In genomic region chr2:209389124-209389523, GRCh38 we compare ENCODE assay signal across 23 cellular contexts. TPM values are rescaled to one million over a fixed set of nuclear protein-coding genes. Genes with fewer than 3 reads are reported as not detected.
DNase-seq lines count a peak whose midpoint lies in the region; ATAC-seq lines count a peak whose summit lies in the region.
"Had no signal": no experiment of that assay in that cellular context is flagged by ENCODE, and none has a peak within 500 bp of the region (broad histone marks: within the 10 kb centered on the region; RNA-seq: fewer than 3 reads in every experiment).

No MANE protein-coding gene starts in this region.

- DNase-seq in NCI-H146 (lab: John Stamatoyannopoulos, UW) (peak; percentile 75), NCI-H748 treated with DMSO at 0.1 percent for 48 hours (lab: John Stamatoyannopoulos, UW) (peak; percentile 15), ecto neural progenitor cell (ENCODE audit: low spot score) (peak; percentile 57), putamen (ENCODE audit: low spot score) (peak; percentile 33), NCI-H446 treated with DMSO at 0.1 percent for 48 hours (lab: John Stamatoyannopoulos, UW) (no peak), T-cell (no peak), activated T-cell treated with anti-CD3 and anti-CD28 coated beads for 4 hours (no peak)
- DNase-seq: activated CD8-positive, alpha-beta T cell treated with anti-CD3 and anti-CD28 coated beads, Interleukin-2, amount 10 ng/mL, durations not matched to agents 7 days and 5 days; brain microvascular endothelial cell; CD4-positive, alpha-beta T cell; cortex of kidney; GF-D8; GOT3; left ventricle myocardium superior; naive thymus-derived CD8-positive, alpha-beta T cell; NCI-H1436 treated with DMSO at 0.1 percent for 48 hours; Peyer's patch; SIG-M5; stimulated activated CD8-positive, alpha-beta memory T cell treated with anti-CD3 and anti-CD28 coated beads, Interleukin-4, amount 100 ng/mL, for 48 hours; stomach; T-helper 1 cell had no signal

- no peak overlapping the region for H3K27ac Mint-ChIP-seq in T-cell
- H3K27ac Mint-ChIP-seq: activated CD8-positive, alpha-beta T cell treated with anti-CD3 and anti-CD28 coated beads, Interleukin-2, amount 10 ng/mL, durations not matched to agents 7 days and 5 days; CD4-positive, alpha-beta T cell; mesothelial cell of epicardium; naive thymus-derived CD8-positive, alpha-beta T cell had no signal

- ATAC-seq in T-cell (replicated peaks in 1 of 4): no peak
- ATAC-seq: activated CD4-positive, CD25-positive, alpha-beta regulatory T cell treated with anti-CD3 and anti-CD28 coated beads, Interleukin-2, amount 50 U/mL, for 24 hours; activated CD8-positive, alpha-beta T cell treated with anti-CD3 and anti-CD28 coated beads, Interleukin-2, amount 10 ng/mL, durations not matched to agents 7 days and 5 days; left ventricle myocardium superior; naive thymus-derived CD8-positive, alpha-beta T cell had no signal

- no peak overlapping the region for H3K4me3 Mint-ChIP-seq in T-cell
- H3K4me3 Mint-ChIP-seq: activated CD8-positive, alpha-beta T cell treated with anti-CD3 and anti-CD28 coated beads, Interleukin-2, amount 10 ng/mL, durations not matched to agents 7 days and 5 days; CD4-positive, alpha-beta T cell; mesothelial cell of epicardium; naive thymus-derived CD8-positive, alpha-beta T cell had no signal

- CTCF ChIA-PET in T-cell (lab: Charles Lee): no interaction called here

- H3K27me3 Mint-ChIP-seq in T-cell: no peaks in the 10 kb centered on the region
- H3K27me3 Mint-ChIP-seq: CD4-positive, alpha-beta T cell had no signal

- POLR2A ChIA-PET in T-cell (lab: Charles Lee): interaction anchor here in 1 of 2 donors (0.6 kb wide), 1 partner anchor 164 kb away, joined by 3 read pairs; no protein-coding TSS in a partner anchor

- H3K9me3 Mint-ChIP-seq in T-cell: peaks cover 0 to 4% (median 0%) of the 10 kb centered on the region in 3 donors
- H3K9me3 Mint-ChIP-seq: CD4-positive, alpha-beta T cell; mesothelial cell of epicardium had no signal

- H3K36me3 Mint-ChIP-seq in T-cell: no peaks in the 10 kb centered on the region
- H3K36me3 Mint-ChIP-seq: mesothelial cell of epicardium; naive thymus-derived CD8-positive, alpha-beta T cell had no signal

- H3K4me1 Mint-ChIP-seq in T-cell: no peaks in the 10 kb centered on the region
- H3K4me1 Mint-ChIP-seq: naive thymus-derived CD8-positive, alpha-beta T cell had no signal

RNA-seq across cellular contexts. Expression of gene MAP2, which starts 34.7 kb away (rescaled TPM):
- under 1 TPM; 0.35 to 0.86 (median 0.46) TPM for total RNA-seq in T-cell
- total RNA-seq: activated CD8-positive, alpha-beta T cell treated with anti-CD3 and anti-CD28 coated beads, Interleukin-2, amount 10 ng/mL, durations not matched to agents 7 days and 5 days had no signal

Comparison
In these comparisons a context has a peak if more than half of its experiments do, and no peak if none do; other contexts are left out.
1. DNase-seq: peak in NCI-H146 (single experiment), NCI-H748 treated with DMSO at 0.1 percent for 48 hours (single experiment), ecto neural progenitor cell (single experiment) and putamen (single experiment); none in NCI-H446 treated with DMSO at 0.1 percent for 48 hours (single experiment), T-cell (0 of 34) and activated T-cell treated with anti-CD3 and anti-CD28 coated beads for 4 hours (single experiment).